Comparison of ENCODE assay signal across 1 cellular context in the genomic region with DNA sequence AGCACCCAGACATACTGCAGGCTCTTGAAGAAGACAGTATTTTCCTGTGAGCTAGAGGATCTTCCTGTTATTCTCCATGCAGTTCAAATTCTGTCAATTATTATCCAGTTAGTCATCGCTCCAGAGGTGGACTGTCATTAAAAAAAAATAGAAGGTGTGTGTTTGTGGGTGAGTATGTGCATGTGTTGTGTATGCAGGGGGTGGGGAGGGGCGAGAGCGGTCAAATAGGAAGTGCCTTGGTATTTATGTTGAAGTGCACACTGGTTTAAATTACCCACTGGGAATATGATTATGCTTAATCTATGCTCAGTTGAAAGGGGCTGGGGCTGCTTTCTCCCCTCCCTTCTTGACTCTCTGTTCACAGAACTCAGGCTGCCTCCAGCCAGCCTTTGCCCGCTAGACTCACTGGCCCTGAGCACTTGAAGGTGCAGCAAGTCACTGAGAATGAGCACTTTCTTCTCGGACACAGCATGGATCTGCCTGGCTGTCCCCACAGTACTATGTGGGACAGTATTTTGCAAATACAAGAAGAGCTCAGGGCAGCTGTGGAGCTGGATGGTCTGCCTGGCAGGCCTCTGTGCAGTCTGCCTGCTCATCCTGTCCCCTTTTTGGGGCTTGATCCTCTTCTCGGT.
A peak's percentile ranks its signal among the peaks of the same experiment; 100 is the strongest.
TF ChIP-seq lines count a peak whose summit lies in the region.

A gene with protein sequence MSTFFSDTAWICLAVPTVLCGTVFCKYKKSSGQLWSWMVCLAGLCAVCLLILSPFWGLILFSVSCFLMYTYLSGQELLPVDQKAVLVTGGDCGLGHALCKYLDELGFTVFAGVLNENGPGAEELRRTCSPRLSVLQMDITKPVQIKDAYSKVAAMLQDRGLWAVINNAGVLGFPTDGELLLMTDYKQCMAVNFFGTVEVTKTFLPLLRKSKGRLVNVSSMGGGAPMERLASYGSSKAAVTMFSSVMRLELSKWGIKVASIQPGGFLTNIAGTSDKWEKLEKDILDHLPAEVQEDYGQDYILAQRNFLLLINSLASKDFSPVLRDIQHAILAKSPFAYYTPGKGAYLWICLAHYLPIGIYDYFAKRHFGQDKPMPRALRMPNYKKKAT (plus strand): TSS at position 273 of the 632 bp plus-strand sequence. CDS start 172 bp downstream, at position 445.

TF ChIP-seq in HepG2, 621 proteins besides CTCF, POLR2A, EP300 and RAD21 (continued from another document and continues in another):
- TF ChIP-seq, protein P1, sequence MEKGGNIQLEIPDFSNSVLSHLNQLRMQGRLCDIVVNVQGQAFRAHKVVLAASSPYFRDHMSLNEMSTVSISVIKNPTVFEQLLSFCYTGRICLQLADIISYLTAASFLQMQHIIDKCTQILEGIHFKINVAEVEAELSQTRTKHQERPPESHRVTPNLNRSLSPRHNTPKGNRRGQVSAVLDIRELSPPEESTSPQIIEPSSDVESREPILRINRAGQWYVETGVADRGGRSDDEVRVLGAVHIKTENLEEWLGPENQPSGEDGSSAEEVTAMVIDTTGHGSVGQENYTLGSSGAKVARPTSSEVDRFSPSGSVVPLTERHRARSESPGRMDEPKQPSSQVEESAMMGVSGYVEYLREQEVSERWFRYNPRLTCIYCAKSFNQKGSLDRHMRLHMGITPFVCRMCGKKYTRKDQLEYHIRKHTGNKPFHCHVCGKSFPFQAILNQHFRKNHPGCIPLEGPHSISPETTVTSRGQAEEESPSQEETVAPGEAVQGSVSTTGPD (CRISPR knock-in tag; IDR thresholded peaks at IDR 0.05) = no peak
- no peak for TF ChIP-seq SYNCRIP (IDR thresholded peaks at IDR 0.05; ENCODE audit: insufficient read depth, low read depth, low read length)
- TF ChIP-seq ZBTB1 (CRISPR knock-in tag; IDR thresholded peaks at IDR 0.05; ENCODE audit: borderline replicate concordance) = no peak
- TF ChIP-seq ZNF878 (CRISPR knock-in tag; IDR thresholded peaks at IDR 0.05) = no peak
- TF ChIP-seq, protein P2, sequence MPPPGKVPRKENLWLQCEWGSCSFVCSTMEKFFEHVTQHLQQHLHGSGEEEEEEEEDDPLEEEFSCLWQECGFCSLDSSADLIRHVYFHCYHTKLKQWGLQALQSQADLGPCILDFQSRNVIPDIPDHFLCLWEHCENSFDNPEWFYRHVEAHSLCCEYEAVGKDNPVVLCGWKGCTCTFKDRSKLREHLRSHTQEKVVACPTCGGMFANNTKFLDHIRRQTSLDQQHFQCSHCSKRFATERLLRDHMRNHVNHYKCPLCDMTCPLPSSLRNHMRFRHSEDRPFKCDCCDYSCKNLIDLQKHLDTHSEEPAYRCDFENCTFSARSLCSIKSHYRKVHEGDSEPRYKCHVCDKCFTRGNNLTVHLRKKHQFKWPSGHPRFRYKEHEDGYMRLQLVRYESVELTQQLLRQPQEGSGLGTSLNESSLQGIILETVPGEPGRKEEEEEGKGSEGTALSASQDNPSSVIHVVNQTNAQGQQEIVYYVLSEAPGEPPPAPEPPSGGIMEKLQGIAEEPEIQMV (CRISPR knock-in tag; IDR thresholded peaks at IDR 0.05; ENCODE audit: low read depth) = no peak
- TF ChIP-seq ARNT2 (CRISPR knock-in tag; IDR thresholded peaks at IDR 0.05; ENCODE audit: low read depth) = no peak
- TF ChIP-seq TBX2 (CRISPR knock-in tag; IDR thresholded peaks at IDR 0.05; ENCODE audit: borderline replicate concordance) = peak; percentile 78
- TF ChIP-seq HOXA5 (CRISPR knock-in tag; IDR thresholded peaks at IDR 0.05) = no peak
- TF ChIP-seq ZNF792 (CRISPR knock-in tag; IDR thresholded peaks at IDR 0.05) = no peak
- TF ChIP-seq, protein P3, sequence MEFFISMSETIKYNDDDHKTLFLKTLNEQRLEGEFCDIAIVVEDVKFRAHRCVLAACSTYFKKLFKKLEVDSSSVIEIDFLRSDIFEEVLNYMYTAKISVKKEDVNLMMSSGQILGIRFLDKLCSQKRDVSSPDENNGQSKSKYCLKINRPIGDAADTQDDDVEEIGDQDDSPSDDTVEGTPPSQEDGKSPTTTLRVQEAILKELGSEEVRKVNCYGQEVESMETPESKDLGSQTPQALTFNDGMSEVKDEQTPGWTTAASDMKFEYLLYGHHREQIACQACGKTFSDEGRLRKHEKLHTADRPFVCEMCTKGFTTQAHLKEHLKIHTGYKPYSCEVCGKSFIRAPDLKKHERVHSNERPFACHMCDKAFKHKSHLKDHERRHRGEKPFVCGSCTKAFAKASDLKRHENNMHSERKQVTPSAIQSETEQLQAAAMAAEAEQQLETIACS (CRISPR knock-in tag; IDR thresholded peaks at IDR 0.05) = no peak
- TF ChIP-seq, protein P4, sequence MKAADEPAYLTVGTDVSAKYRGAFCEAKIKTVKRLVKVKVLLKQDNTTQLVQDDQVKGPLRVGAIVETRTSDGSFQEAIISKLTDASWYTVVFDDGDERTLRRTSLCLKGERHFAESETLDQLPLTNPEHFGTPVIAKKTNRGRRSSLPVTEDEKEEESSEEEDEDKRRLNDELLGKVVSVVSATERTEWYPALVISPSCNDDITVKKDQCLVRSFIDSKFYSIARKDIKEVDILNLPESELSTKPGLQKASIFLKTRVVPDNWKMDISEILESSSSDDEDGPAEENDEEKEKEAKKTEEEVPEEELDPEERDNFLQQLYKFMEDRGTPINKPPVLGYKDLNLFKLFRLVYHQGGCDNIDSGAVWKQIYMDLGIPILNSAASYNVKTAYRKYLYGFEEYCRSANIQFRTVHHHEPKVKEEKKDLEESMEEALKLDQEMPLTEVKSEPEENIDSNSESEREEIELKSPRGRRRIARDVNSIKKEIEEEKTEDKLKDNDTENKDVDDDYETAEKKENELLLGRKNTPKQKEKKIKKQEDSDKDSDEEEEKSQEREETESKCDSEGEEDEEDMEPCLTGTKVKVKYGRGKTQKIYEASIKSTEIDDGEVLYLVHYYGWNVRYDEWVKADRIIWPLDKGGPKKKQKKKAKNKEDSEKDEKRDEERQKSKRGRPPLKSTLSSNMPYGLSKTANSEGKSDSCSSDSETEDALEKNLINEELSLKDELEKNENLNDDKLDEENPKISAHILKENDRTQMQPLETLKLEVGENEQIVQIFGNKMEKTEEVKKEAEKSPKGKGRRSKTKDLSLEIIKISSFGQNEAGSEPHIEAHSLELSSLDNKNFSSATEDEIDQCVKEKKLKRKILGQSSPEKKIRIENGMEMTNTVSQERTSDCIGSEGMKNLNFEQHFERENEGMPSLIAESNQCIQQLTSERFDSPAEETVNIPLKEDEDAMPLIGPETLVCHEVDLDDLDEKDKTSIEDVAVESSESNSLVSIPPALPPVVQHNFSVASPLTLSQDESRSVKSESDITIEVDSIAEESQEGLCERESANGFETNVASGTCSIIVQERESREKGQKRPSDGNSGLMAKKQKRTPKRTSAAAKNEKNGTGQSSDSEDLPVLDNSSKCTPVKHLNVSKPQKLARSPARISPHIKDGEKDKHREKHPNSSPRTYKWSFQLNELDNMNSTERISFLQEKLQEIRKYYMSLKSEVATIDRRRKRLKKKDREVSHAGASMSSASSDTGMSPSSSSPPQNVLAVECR (CRISPR knock-in tag; IDR thresholded peaks at IDR 0.05; ENCODE audit: borderline replicate concordance) = peak; percentile 52; the same call in 1 of the 2 replicates
- TF ChIP-seq, protein P5, sequence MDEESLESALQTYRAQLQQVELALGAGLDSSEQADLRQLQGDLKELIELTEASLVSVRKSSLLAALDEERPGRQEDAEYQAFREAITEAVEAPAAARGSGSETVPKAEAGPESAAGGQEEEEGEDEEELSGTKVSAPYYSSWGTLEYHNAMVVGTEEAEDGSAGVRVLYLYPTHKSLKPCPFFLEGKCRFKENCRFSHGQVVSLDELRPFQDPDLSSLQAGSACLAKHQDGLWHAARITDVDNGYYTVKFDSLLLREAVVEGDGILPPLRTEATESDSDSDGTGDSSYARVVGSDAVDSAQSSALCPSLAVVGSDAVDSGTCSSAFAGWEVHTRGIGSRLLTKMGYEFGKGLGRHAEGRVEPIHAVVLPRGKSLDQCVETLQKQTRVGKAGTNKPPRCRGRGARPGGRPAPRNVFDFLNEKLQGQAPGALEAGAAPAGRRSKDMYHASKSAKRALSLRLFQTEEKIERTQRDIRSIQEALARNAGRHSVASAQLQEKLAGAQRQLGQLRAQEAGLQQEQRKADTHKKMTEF (CRISPR knock-in tag; IDR thresholded peaks at IDR 0.05) = peak; percentile 71
- TF ChIP-seq, protein P6, sequence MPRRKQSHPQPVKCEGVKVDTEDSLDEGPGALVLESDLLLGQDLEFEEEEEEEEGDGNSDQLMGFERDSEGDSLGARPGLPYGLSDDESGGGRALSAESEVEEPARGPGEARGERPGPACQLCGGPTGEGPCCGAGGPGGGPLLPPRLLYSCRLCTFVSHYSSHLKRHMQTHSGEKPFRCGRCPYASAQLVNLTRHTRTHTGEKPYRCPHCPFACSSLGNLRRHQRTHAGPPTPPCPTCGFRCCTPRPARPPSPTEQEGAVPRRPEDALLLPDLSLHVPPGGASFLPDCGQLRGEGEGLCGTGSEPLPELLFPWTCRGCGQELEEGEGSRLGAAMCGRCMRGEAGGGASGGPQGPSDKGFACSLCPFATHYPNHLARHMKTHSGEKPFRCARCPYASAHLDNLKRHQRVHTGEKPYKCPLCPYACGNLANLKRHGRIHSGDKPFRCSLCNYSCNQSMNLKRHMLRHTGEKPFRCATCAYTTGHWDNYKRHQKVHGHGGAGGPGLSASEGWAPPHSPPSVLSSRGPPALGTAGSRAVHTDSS (CRISPR knock-in tag; conservative IDR thresholded peaks at IDR 0.05) = no peak
- no peak for TF ChIP-seq BORCS8-MEF2B (CRISPR knock-in tag; IDR thresholded peaks at IDR 0.05)
- TF ChIP-seq PRPF4 (IDR thresholded peaks at IDR 0.05; ENCODE audit: low read depth, low read length, poor library complexity, severe bottlenecking) = no peak
- peak; percentile 23; the same call in 1 of the 2 replicates for TF ChIP-seq ZNF12 (CRISPR knock-in tag; IDR thresholded peaks at IDR 0.05)
- TF ChIP-seq, protein P7, sequence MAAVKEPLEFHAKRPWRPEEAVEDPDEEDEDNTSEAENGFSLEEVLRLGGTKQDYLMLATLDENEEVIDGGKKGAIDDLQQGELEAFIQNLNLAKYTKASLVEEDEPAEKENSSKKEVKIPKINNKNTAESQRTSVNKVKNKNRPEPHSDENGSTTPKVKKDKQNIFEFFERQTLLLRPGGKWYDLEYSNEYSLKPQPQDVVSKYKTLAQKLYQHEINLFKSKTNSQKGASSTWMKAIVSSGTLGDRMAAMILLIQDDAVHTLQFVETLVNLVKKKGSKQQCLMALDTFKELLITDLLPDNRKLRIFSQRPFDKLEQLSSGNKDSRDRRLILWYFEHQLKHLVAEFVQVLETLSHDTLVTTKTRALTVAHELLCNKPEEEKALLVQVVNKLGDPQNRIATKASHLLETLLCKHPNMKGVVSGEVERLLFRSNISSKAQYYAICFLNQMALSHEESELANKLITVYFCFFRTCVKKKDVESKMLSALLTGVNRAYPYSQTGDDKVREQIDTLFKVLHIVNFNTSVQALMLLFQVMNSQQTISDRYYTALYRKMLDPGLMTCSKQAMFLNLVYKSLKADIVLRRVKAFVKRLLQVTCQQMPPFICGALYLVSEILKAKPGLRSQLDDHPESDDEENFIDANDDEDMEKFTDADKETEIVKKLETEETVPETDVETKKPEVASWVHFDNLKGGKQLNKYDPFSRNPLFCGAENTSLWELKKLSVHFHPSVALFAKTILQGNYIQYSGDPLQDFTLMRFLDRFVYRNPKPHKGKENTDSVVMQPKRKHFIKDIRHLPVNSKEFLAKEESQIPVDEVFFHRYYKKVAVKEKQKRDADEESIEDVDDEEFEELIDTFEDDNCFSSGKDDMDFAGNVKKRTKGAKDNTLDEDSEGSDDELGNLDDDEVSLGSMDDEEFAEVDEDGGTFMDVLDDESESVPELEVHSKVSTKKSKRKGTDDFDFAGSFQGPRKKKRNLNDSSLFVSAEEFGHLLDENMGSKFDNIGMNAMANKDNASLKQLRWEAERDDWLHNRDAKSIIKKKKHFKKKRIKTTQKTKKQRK (IDR thresholded peaks at IDR 0.05; ENCODE audit: low read length) = no peak
- TF ChIP-seq ATM (IDR thresholded peaks at IDR 0.05; ENCODE audit: borderline replicate concordance) = no peak
- TF ChIP-seq, protein P8, sequence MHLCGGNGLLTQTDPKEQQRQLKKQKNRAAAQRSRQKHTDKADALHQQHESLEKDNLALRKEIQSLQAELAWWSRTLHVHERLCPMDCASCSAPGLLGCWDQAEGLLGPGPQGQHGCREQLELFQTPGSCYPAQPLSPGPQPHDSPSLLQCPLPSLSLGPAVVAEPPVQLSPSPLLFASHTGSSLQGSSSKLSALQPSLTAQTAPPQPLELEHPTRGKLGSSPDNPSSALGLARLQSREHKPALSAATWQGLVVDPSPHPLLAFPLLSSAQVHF (CRISPR knock-in tag; IDR thresholded peaks at IDR 0.05) = peak; percentile 54; the same call in 1 of the 2 replicates
- TF ChIP-seq PITX1 (CRISPR knock-in tag; IDR thresholded peaks at IDR 0.05) = peak; percentile 20; the same call in 1 of the 2 replicates
- TF ChIP-seq RFX1 (IDR thresholded peaks at IDR 0.05) = no peak
- peak; percentile 19; the same call in 1 of the 2 replicates for TF ChIP-seq ZMYM3 (CRISPR knock-in tag; IDR thresholded peaks at IDR 0.05)
- TF ChIP-seq NFATC3 (CRISPR knock-in tag; IDR thresholded peaks at IDR 0.05) = no peak
- no peak for TF ChIP-seq SRSF1 (optimal IDR thresholded peaks at IDR 0.05; ENCODE audit: low read depth, low read length)
- no peak; the same call in 1 of the 2 replicates for TF ChIP-seq HNF4A (CRISPR knock-in tag; IDR thresholded peaks at IDR 0.05)
- no peak for TF ChIP-seq ZFP36 (IDR thresholded peaks at IDR 0.05; ENCODE audit: borderline replicate concordance, low read depth, low read length, partially characterized antibody)
- TF ChIP-seq AHR (CRISPR knock-in tag; IDR thresholded peaks at IDR 0.05) = no peak
- no peak for TF ChIP-seq ZNF335 (CRISPR knock-in tag; IDR thresholded peaks at IDR 0.05)
- no peak for TF ChIP-seq ZBTB7B (CRISPR knock-in tag; IDR thresholded peaks at IDR 0.05)
- TF ChIP-seq ZNF589 (CRISPR knock-in tag; conservative IDR thresholded peaks at IDR 0.05) = no peak
- TF ChIP-seq MAFK (conservative IDR thresholded peaks at IDR 0.05 in 1 of 2, IDR thresholded peaks at IDR 0.05 in 1 of 2; ENCODE audit: low read length in 2 of 2) = no peak
- TF ChIP-seq ZNF205 (CRISPR knock-in tag; IDR thresholded peaks at IDR 0.05) = no peak
- TF ChIP-seq ZMAT3 (CRISPR knock-in tag; conservative IDR thresholded peaks at IDR 0.05) = no peak
- no peak; the same call in 1 of the 2 replicates for TF ChIP-seq MIER2 (CRISPR knock-in tag; IDR thresholded peaks at IDR 0.05)
- TF ChIP-seq, protein P9, sequence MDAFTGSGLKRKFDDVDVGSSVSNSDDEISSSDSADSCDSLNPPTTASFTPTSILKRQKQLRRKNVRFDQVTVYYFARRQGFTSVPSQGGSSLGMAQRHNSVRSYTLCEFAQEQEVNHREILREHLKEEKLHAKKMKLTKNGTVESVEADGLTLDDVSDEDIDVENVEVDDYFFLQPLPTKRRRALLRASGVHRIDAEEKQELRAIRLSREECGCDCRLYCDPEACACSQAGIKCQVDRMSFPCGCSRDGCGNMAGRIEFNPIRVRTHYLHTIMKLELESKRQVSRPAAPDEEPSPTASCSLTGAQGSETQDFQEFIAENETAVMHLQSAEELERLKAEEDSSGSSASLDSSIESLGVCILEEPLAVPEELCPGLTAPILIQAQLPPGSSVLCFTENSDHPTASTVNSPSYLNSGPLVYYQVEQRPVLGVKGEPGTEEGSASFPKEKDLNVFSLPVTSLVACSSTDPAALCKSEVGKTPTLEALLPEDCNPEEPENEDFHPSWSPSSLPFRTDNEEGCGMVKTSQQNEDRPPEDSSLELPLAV (CRISPR knock-in tag; conservative IDR thresholded peaks at IDR 0.05; ENCODE audit: low read depth) = no peak
- no peak for TF ChIP-seq POLR2AphosphoS5 (IDR thresholded peaks at IDR 0.05; ENCODE audit: low read depth, low read length)
- peak; percentile 45; the same call in 1 of the 2 replicates for TF ChIP-seq SP4 (CRISPR knock-in tag; IDR thresholded peaks at IDR 0.05)
- TF ChIP-seq ZNF484 (CRISPR knock-in tag; IDR thresholded peaks at IDR 0.05; ENCODE audit: borderline replicate concordance, low read depth) = no peak
- TF ChIP-seq GTF3A (CRISPR knock-in tag; conservative IDR thresholded peaks at IDR 0.05) = no peak
- no peak for TF ChIP-seq FOXO1 (CRISPR knock-in tag; IDR thresholded peaks at IDR 0.05)
